In the genomic region with DNA sequence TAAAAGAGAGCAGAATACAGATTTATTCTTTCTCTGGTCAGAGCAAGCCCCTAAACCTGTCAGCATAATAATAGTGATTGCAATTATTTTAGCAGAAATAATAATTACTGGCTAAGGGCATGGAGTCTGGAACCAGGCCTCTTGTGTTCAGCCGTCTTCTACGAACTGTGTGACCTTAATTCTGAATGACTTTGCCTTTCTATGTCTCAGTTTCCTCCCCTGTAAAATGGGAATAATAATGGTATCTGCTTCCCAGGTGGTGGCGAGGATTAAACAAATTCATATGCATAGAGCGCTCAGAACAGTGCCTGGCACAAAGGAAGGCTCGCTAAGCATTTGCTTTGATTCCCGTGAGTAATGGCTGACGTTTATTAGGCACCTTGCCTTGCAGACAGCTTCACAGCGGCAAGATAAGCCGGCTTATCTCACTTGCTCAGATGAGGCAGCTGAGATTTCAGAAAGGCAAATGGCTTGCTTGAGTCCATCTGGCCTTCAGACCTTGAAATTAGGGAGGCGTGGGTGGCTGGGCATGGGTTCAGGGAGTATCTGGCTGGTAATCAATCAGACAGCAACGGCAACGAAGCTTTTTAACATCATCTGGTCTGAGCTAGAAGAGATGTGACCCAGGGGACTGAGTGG, we compare ENCODE assay signal across 13 cellular contexts. TPM values are rescaled to one million over a fixed set of nuclear protein-coding genes. Genes with fewer than 3 reads are reported as not detected.
DNase-seq lines count a peak whose midpoint lies in the region; ATAC-seq, FAIRE-seq and TF ChIP-seq lines count a peak whose summit lies in the region.
"Had no signal": no experiment of that assay in that cellular context is flagged by ENCODE, and none has a peak within 500 bp of the region (broad histone marks: within the 10 kb centered on the region; RNA-seq: fewer than 3 reads in every experiment).

No MANE protein-coding gene starts in this region.

- H3K36me3 ChIP-seq in K562 (ENCODE audit: control insufficient read depth, insufficient read depth, low read length): no peaks in the 10 kb centered on the region
- H3K36me3 ChIP-seq in H7 (replicated peaks; ENCODE audit: control insufficient read depth, insufficient read depth, low read length): no peaks in the 10 kb centered on the region
- H3K36me3 ChIP-seq: ascending aorta had no signal

- no peak for TF ChIP-seq EP300 in K562 (IDR thresholded peaks at IDR 0.05; ENCODE audit: low read length)

- H3K4me2 ChIP-seq in K562 (ENCODE audit: insufficient read depth, low read length): no peak overlapping the region

- H3K27ac ChIP-seq in K562 (ENCODE audit: extremely low read depth, low read depth, low read length): no peak overlapping the region
- H3K27ac ChIP-seq: ascending aorta, RWPE1 had no signal

- BruUV-seq in K562 (replicated peaks; lab: Mats Ljungman, UMichigan): no TSS peak

- H3K9me1 ChIP-seq in K562 (ENCODE audit: control insufficient read depth, insufficient read depth, low read length): no peaks in the 10 kb centered on the region

- H3K9me3 Mint-ChIP-seq in type B pancreatic cell: peaks cover 5% of the 10 kb centered on the region

- no peaks in the 10 kb centered on the region for H3K36me3 Mint-ChIP-seq in type B pancreatic cell

- no peak overlapping the region for H2AFZ ChIP-seq in K562 (ENCODE audit: low read depth, low read length)

- H4K20me1 ChIP-seq in K562 (replicated peaks; ENCODE audit: control insufficient read depth, insufficient read depth, low read length): no peaks in the 10 kb centered on the region

- H3K27me3 ChIP-seq in K562 (ENCODE audit: control insufficient read depth in 2 of 2, insufficient read depth in 2 of 2, low read length in 2 of 2) (peaks cover 6 to 34% of the 10 kb centered on the region in 2 experiments; a peak in 4 of 5 replicates), H7 (ENCODE audit: control insufficient read depth, insufficient read depth, low read length) (no peaks in the 10 kb centered on the region)
- H3K27me3 ChIP-seq: ascending aorta had no signal

- H3K9me3 ChIP-seq in K562 (replicated peaks; ENCODE audit: control insufficient read depth, insufficient read depth, low read depth, low read length): peaks cover 6% of the 10 kb centered on the region; the same call in 1 of the 2 replicates

- CTCF ChIA-PET in K562 (lab: Yijun Ruan, JAX; ENCODE audit: low intra/inter-chr PET ratio): no interaction called here

- POLR2A ChIA-PET in K562 (lab: Yijun Ruan, JAX): interaction anchor here (0.7 to 1.0 kb wide), 2 partner anchors 9 to 109 kb away, joined by 3 to 5 read pairs; no protein-coding TSS in a partner anchor

- H3K4me3 ChIP-seq in K562 (no peak overlapping the region), H7 (ENCODE audit: insufficient read depth, low read depth, low read length) (no peak overlapping the region)
- H3K4me3 ChIP-seq: ascending aorta had no signal

- peaks cover 7% of the 10 kb centered on the region for H3K27me3 Mint-ChIP-seq in type B pancreatic cell

- no peaks in the 10 kb centered on the region for H3K79me2 ChIP-seq in K562 (ENCODE audit: control insufficient read depth, insufficient read depth, low read length)

- 0 out of 5 replicates have a peak, but pooled peaks cover 0 to 5% of the 10 kb centered on the region in 2 experiments for H3K4me1 ChIP-seq in K562 (replicated peaks in 1 of 2; ENCODE audit: control insufficient read depth in 2 of 2, insufficient read depth in 2 of 2, low read length in 2 of 2)
- H3K4me1 ChIP-seq: ascending aorta had no signal

- H3K4me1 Mint-ChIP-seq in type B pancreatic cell (ENCODE audit: unreplicated experiment): peaks cover 13% of the 10 kb centered on the region

- WGBS in K562 (ENCODE audit: insufficient coverage, low coverage, missing lambda C conversion rate): 4% methylated on average over 12 of the region's 12 CpGs

- intact Hi-C loops in K562 (cut with micrococcal nuclease): no loop called here

- DNase-seq in activated effector memory CD4-positive, alpha-beta T cell treated with anti-CD3 and anti-CD28 coated beads, Interleukin-2, amount 50 U/mL, for 16 hours: peak; percentile 17
- no peak for DNase-seq in activated effector memory CD4-positive, alpha-beta T cell treated with Interleukin-2 at 50 U/mL for 16 hours
- DNase-seq in K562 (ENCODE audit: extremely low read depth in 1 of 4, low spot score in 3 of 4) (peak in 1 of 4 experiments; percentile 37), islet precursor cell (peak; percentile 83), type B pancreatic cell (ENCODE audit: extremely low spot score, unreplicated experiment) (no peak), H7 (no peak)
- DNase-seq: DMS79 treated with DMSO at 0.1 percent for 48 hours, NCI-H2107 had no signal

- TF ChIP-seq POLR2A in K562 (conservative IDR thresholded peaks at IDR 0.05): no peak

- peak overlapping the region; percentile 61 for H3K27ac Mint-ChIP-seq in type B pancreatic cell
- H3K27ac Mint-ChIP-seq: stimulated activated memory B cell treated with anti-CD40 and anti-IgM and Interleukin-4, amounts not matched to agents 10 μg/mL and 1 μg/mL and 100 μg/mL, for 72 hours had no signal

- H3K4me3 Mint-ChIP-seq in type B pancreatic cell: peak overlapping the region; percentile 51
- H3K4me3 Mint-ChIP-seq: stimulated activated memory B cell treated with anti-CD40 and anti-IgM and Interleukin-4, amounts not matched to agents 10 μg/mL and 1 μg/mL and 100 μg/mL, for 72 hours had no signal

- ATAC-seq in K562 (no peak), GM19328 (IDR thresholded peaks at IDR 0.05; ENCODE audit: unreplicated experiment) (no peak), HG02973 (IDR thresholded peaks at IDR 0.05; ENCODE audit: unreplicated experiment) (no peak)

- H3K9ac ChIP-seq in K562 (ENCODE audit: insufficient read depth in 1 of 2, low read depth in 2 of 2, low read length in 2 of 2): no peak overlapping the region

- FAIRE-seq in K562 (lab: Jason Lieb, UNC): no peak

- no peak for TF ChIP-seq RAD21 in K562 (CRISPR knock-in tag; conservative IDR thresholded peaks at IDR 0.05 in 1 of 2, IDR thresholded peaks at IDR 0.05 in 1 of 2)

- TF ChIP-seq CTCF in K562 (IDR thresholded peaks at IDR 0.05 in 2 of 3, conservative IDR thresholded peaks at IDR 0.05 in 1 of 3; ENCODE audit: insufficient read depth in 2 of 3, low read depth in 1 of 3, low read length in 3 of 3) (no peak), type B pancreatic cell (conservative IDR thresholded peaks at IDR 0.05) (no peak)

- in situ Hi-C loops in K562 (cut with MboI): no loop called here

TF ChIP-seq in K562, 482 proteins besides CTCF, POLR2A, EP300 and RAD21 (continues in another document):
- TF ChIP-seq RCOR1 (IDR thresholded peaks at IDR 0.05; ENCODE audit: borderline replicate concordance in 1 of 2, low read depth in 2 of 2, low read length in 2 of 2) (peak; percentile 66 to 98; a peak in 3 of 4 replicates), SMARCA4 (IDR thresholded peaks at IDR 0.05) (0 out of 2 replicates have a peak, but pooled peaks have one; percentile 13), RBM25 (IDR thresholded peaks at IDR 0.05; ENCODE audit: low read depth, low read length, severe bottlenecking) (peak; percentile 26), POLR2AphosphoS5 (IDR thresholded peaks at IDR 0.05; ENCODE audit: control insufficient read depth, insufficient read depth, low read depth, low read length) (peak; percentile 51; the same call in 1 of the 2 replicates), ILF3 (IDR thresholded peaks at IDR 0.05; ENCODE audit: borderline replicate concordance) (no peak), ARID1B (IDR thresholded peaks at IDR 0.05) (peak; percentile 66), JUN (IDR thresholded peaks at IDR 0.05; ENCODE audit: borderline replicate concordance, low read depth, low read length) (no peak), JUN (CRISPR knock-in tag; IDR thresholded peaks at IDR 0.05; ENCODE audit: borderline replicate concordance) (no peak)
- TF ChIP-seq, protein P1, sequence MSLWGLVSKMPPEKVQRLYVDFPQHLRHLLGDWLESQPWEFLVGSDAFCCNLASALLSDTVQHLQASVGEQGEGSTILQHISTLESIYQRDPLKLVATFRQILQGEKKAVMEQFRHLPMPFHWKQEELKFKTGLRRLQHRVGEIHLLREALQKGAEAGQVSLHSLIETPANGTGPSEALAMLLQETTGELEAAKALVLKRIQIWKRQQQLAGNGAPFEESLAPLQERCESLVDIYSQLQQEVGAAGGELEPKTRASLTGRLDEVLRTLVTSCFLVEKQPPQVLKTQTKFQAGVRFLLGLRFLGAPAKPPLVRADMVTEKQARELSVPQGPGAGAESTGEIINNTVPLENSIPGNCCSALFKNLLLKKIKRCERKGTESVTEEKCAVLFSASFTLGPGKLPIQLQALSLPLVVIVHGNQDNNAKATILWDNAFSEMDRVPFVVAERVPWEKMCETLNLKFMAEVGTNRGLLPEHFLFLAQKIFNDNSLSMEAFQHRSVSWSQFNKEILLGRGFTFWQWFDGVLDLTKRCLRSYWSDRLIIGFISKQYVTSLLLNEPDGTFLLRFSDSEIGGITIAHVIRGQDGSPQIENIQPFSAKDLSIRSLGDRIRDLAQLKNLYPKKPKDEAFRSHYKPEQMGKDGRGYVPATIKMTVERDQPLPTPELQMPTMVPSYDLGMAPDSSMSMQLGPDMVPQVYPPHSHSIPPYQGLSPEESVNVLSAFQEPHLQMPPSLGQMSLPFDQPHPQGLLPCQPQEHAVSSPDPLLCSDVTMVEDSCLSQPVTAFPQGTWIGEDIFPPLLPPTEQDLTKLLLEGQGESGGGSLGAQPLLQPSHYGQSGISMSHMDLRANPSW (CRISPR knock-in tag; IDR thresholded peaks at IDR 0.05): no peak

RNA-seq across cellular contexts. Expression of gene RAB11FIP4, which starts 33.6 kb away (rescaled TPM):
- total RNA-seq in K562 (2011; cell fraction: chromatin; rRNA removed; ENCODE audit: low replicate concordance): 9.2 and 21.1 TPM in 2 replicates
- 12.4 and 14.0 TPM in 2 replicates for total RNA-seq in K562 (2011; cell fraction: nucleolus; rRNA removed)
- total RNA-seq in K562 (2011; cell fraction: nucleoplasm; rRNA removed): 9.8 and 10.8 TPM in 2 replicates
- total RNA-seq in K562 (2014; rRNA removed) (14.2 and 16.6 TPM in 2 replicates), K562 (2014; rRNA removed; fragmentation: Illumina TruSeq; extraction: Trizol) (5.8 and 7.0 TPM in 2 replicates), K562 (2015; rRNA removed; fragmentation: Illumina TruSeq; extraction: Trizol) (9.8 and 11.5 TPM in 2 replicates), K562 (2021) (12.0 and 12.3 TPM in 2 replicates), type B pancreatic cell (ENCODE audit: low replicate concordance) (32.4 and 44.7 TPM in 2 replicates)
- polyA plus RNA-seq in K562 (2011; rRNA removed) (6.2 and 10.5 TPM in 2 replicates), K562 (2014; fragmentation: Illumina TruSeq; extraction: Trizol) (8.1 and 8.9 TPM in 2 replicates), K562 (2014; fragmentation: Nextera tagmentation; extraction: Ambion mirVana) (under 1 TPM; 0.62 to 0.66 TPM), K562 (2014; rRNA removed) (7.9 TPM in 2 replicates)
- polyA plus RNA-seq in K562 (2011; cell fraction: cytosol; rRNA removed): 5.7 and 10.3 TPM in 2 replicates
- polyA plus RNA-seq in K562 (2011; cell fraction: nucleus; rRNA removed): 8.2 and 16.3 TPM in 2 replicates
- 8.3 and 12.2 TPM in 2 replicates for polyA plus RNA-seq in K562 (2012)
- 13.4 and 22.4 TPM in 2 replicates for polyA minus RNA-seq in K562 (2011; rRNA and poly(A)+ RNA removed)
- polyA minus RNA-seq in K562 (2011; cell fraction: cytosol; rRNA and poly(A)+ RNA removed): 5.8 and 12.3 TPM in 2 replicates
- polyA minus RNA-seq in K562 (2011; cell fraction: nucleus; rRNA and poly(A)+ RNA removed): 9.4 and 11.8 TPM in 2 replicates
- 21.9 and 31.5 TPM in 2 replicates for total RNA-seq in H7 (2014; rRNA removed; shearing (Covaris generic))

Comparison
In these comparisons a context has a peak if more than half of its experiments do, and no peak if none do; other contexts are left out.
1. DNase-seq: peak in activated effector memory CD4-positive, alpha-beta T cell treated with anti-CD3 and anti-CD28 coated beads, Interleukin-2, amount 50 U/mL, for 16 hours (single experiment) and islet precursor cell (single experiment); none in activated effector memory CD4-positive, alpha-beta T cell treated with Interleukin-2 at 50 U/mL for 16 hours (single experiment), type B pancreatic cell (single experiment) and H7 (single experiment).